Comparison of ENCODE assay signal across 2 cellular contexts in the genomic region with DNA sequence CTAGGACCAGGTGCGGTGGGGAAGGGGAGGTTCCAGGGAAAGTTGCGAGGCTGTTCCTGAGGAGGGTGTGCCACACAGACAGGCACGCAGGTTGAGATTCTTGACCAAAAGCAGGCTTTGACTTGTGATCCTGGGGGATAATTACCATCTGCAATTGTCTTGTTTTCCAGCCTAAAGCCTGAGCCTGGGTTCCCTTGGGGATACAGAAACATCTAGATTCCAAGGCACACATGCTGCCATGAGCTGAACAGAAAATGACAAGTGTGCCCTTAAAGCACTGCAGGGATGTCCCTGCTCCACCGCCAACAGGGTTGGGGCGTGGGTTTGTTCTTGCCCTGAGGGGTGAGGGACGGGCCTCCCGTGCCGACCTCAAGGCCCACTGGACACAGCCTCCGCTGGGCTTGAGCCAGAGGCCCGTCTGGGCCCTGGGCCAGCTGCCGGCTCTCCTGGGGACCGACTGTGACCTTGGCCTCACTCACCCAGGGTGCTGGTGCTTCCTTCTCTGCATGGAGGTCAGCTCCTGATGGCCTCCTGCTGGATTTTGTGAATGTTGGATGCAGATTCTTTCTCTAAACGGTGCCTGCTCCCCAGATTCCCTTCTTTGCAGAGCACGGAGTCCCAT.
TF ChIP-seq lines count a peak whose summit lies in the region.

No MANE protein-coding gene starts in this region.

TF ChIP-seq in Ishikawa, 13 proteins besides CTCF, POLR2A, EP300 and RAD21:
- TF ChIP-seq TAF1 (IDR thresholded peaks at IDR 0.05; ENCODE audit: low read depth) (no peak), NFIC (IDR thresholded peaks at IDR 0.05) (peak; percentile 93), CEBPB (IDR thresholded peaks at IDR 0.05) (no peak), FOXM1 (IDR thresholded peaks at IDR 0.05; ENCODE audit: borderline replicate concordance, low read depth) (0 out of 2 replicates have a peak, but pooled peaks have one; percentile 15), ZBTB7A (IDR thresholded peaks at IDR 0.05; ENCODE audit: low read depth) (peak; percentile 65; the same call in 1 of the 2 replicates), EGR1 (IDR thresholded peaks at IDR 0.05) (no peak), TEAD4 (IDR thresholded peaks at IDR 0.05) (peak; percentile 31; the same call in 1 of the 2 replicates), MAX (IDR thresholded peaks at IDR 0.05) (peak; percentile 49), CREB1 (IDR thresholded peaks at IDR 0.05; ENCODE audit: low read depth) (no peak), TCF12 (IDR thresholded peaks at IDR 0.05; ENCODE audit: low read depth) (peak; percentile 88)
TF ChIP-seq in Ishikawa: peak in this region for 6.

TF ChIP-seq in HepG2, 621 proteins besides CTCF, POLR2A, EP300 and RAD21:
- TF ChIP-seq AGO2 (optimal IDR thresholded peaks at IDR 0.05; ENCODE audit: low read depth, low read length) (peak; percentile 65), ZFP41 (CRISPR knock-in tag; IDR thresholded peaks at IDR 0.05; ENCODE audit: borderline replicate concordance) (no peak), ZC3H13 (CRISPR knock-in tag; IDR thresholded peaks at IDR 0.05) (0 out of 2 replicates have a peak, but pooled peaks have one; percentile 30), ZNF687 (CRISPR knock-in tag; IDR thresholded peaks at IDR 0.05) (peak; percentile 38), ZBTB4 (CRISPR knock-in tag; IDR thresholded peaks at IDR 0.05; ENCODE audit: borderline replicate concordance) (peak; percentile 22; the same call in 1 of the 2 replicates), RBFOX2 (IDR thresholded peaks at IDR 0.05; ENCODE audit: low read depth, low read length) (peak; percentile 47; the same call in 1 of the 2 replicates), ZNF580 (CRISPR knock-in tag; IDR thresholded peaks at IDR 0.05; ENCODE audit: borderline replicate concordance, low read depth) (no peak)
